34 cellular contexts compared by ENCODE assay signal in the genomic region with DNA sequence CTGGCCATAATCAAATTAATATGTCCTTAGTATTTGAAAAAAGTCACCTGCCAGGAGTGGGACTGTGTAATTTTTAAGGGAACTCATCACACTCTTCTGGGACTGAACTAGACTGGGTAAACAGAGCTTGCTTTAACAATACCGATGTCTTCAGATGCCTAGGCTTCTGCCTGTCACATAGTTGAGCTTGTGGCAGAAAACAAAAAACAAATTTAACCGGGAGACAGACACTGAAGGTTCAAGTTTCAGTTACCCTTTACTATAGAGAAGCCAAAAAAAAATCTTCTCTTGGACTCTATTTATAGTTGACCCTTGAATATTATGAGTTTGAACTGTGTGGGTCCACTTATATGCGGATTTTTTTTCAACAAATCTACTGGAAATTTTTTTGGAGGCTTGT. TPM values are rescaled to one million over a fixed set of nuclear protein-coding genes. Genes with fewer than 3 reads are reported as not detected.
DNase-seq lines count a peak whose midpoint lies in the region; ATAC-seq, FAIRE-seq and TF ChIP-seq lines count a peak whose summit lies in the region.
"Had no signal": no experiment of that assay in that cellular context is flagged by ENCODE, and none has a peak within 500 bp of the region (broad histone marks: within the 10 kb centered on the region; RNA-seq: fewer than 3 reads in every experiment).

No MANE protein-coding gene starts in this region.

- H3K4me3 ChIP-seq in skeletal muscle tissue (ENCODE audit: low read length in 3 of 3) = no peak overlapping the region
- H3K4me3 ChIP-seq: esophagus muscularis mucosa, heart left ventricle, left ventricle myocardium inferior, smooth muscle cell, stomach, uterus had no signal

- no peak for TF ChIP-seq POLR2A in GM12891 (IDR thresholded peaks at IDR 0.05; ENCODE audit: low read depth, low read length)

- H3K9me3 ChIP-seq in skeletal muscle tissue (ENCODE audit: control insufficient read depth in 3 of 3, low read length in 3 of 3) = no peaks in the 10 kb centered on the region
- H3K9me3 ChIP-seq: esophagus muscularis mucosa, heart left ventricle, left ventricle myocardium inferior, stomach, uterus had no signal

- peak overlapping the region in 2 of 3 donors; percentile 34 to 50 for H3K9ac ChIP-seq in skeletal muscle tissue (ENCODE audit: low read depth in 1 of 3, low read length in 3 of 3)
- H3K9ac ChIP-seq: parathyroid adenoma had no signal

- no peaks in the 10 kb centered on the region for H3K9me3 Mint-ChIP-seq in activated CD8-positive, alpha-beta memory T cell treated with anti-CD3 and anti-CD28 coated beads, Interleukin-2, amount 10 ng/mL, durations not matched to agents 7 days and 5 days (ENCODE audit: low read depth)
- H3K9me3 Mint-ChIP-seq in activated naive CD8-positive, alpha-beta T cell (ENCODE audit: low read depth) = no peaks in the 10 kb centered on the region

- ATAC-seq in activated CD8-positive, alpha-beta memory T cell treated with anti-CD3 and anti-CD28 coated beads, Interleukin-2, amount 10 ng/mL, durations not matched to agents 7 days and 5 days = no peak
- no peak for ATAC-seq in HG03097 (IDR thresholded peaks at IDR 0.05; ENCODE audit: low FRiP score, unreplicated experiment)
- ATAC-seq: HCT116 had no signal

- H3K4me3 Mint-ChIP-seq in activated CD8-positive, alpha-beta memory T cell treated with anti-CD3 and anti-CD28 coated beads, Interleukin-2, amount 10 ng/mL, durations not matched to agents 7 days and 5 days = no peak overlapping the region
- H3K4me3 Mint-ChIP-seq in activated naive CD8-positive, alpha-beta T cell = peak overlapping the region; percentile 27

- H3K27me3 ChIP-seq in skeletal muscle tissue (ENCODE audit: control insufficient read depth in 3 of 3, insufficient read depth in 3 of 3, low read length in 3 of 3) = no peaks in the 10 kb centered on the region
- H3K27me3 ChIP-seq: esophagus muscularis mucosa, heart left ventricle, stomach, uterus had no signal

- H3K36me3 Mint-ChIP-seq in activated CD8-positive, alpha-beta memory T cell treated with anti-CD3 and anti-CD28 coated beads, Interleukin-2, amount 10 ng/mL, durations not matched to agents 7 days and 5 days = peaks cover 38% of the 10 kb centered on the region
- peaks cover 4% of the 10 kb centered on the region for H3K36me3 Mint-ChIP-seq in activated naive CD8-positive, alpha-beta T cell

- no peak for DNase-seq in activated CD8-positive, alpha-beta memory T cell treated with anti-CD3 and anti-CD28 coated beads, Interleukin-2, amount 10 ng/mL, durations not matched to agents 7 days and 5 days
- no peak for DNase-seq in activated CD8-positive, alpha-beta memory T cell treated with anti-CD3 and anti-CD28 coated beads, Interleukin-2, amount 50 U/mL, for 4 hours
- DNase-seq in GM12891 (ENCODE audit: insufficient read length, low spot score) (no peak), anterior cingulate cortex (lab: John Stamatoyannopoulos, UW) (no peak), OCI-M1 (lab: John Stamatoyannopoulos, UW) (no peak)
- DNase-seq: activated CD4-positive, alpha-beta T cell treated with anti-CD3 and anti-CD28 coated beads for 48 hours; dermis blood vessel endothelial cell; DMS 273 treated with DMSO at 0.1 percent for 48 hours; foreskin fibroblast; heart left ventricle; islet precursor cell; Kasumi-1; left ventricle myocardium inferior; mesendoderm; MV-4-11; NCI-H1436 treated with DMSO at 0.1 percent for 48 hours; NCI-H2081 treated with DMSO at 0.1 percent for 48 hours; NCI-H2227 treated with DMSO at 0.1 percent for 48 hours; NCI-H69; SIG-M5; stomach; T-helper 9 cell; uterus had no signal

- FAIRE-seq in GM12891 (lab: Jason Lieb, UNC) = peak; percentile 26
- FAIRE-seq: A204.1, endometrium, RCC 7860 had no signal

- peaks cover 43% of the 10 kb centered on the region for H3K4me1 Mint-ChIP-seq in activated CD8-positive, alpha-beta memory T cell treated with anti-CD3 and anti-CD28 coated beads, Interleukin-2, amount 10 ng/mL, durations not matched to agents 7 days and 5 days
- H3K4me1 Mint-ChIP-seq in activated naive CD8-positive, alpha-beta T cell (ENCODE audit: low read depth) = peaks cover 88% of the 10 kb centered on the region

- H3K27me3 Mint-ChIP-seq in activated CD8-positive, alpha-beta memory T cell treated with anti-CD3 and anti-CD28 coated beads, Interleukin-2, amount 10 ng/mL, durations not matched to agents 7 days and 5 days = no peaks in the 10 kb centered on the region
- no peaks in the 10 kb centered on the region for H3K27me3 Mint-ChIP-seq in activated naive CD8-positive, alpha-beta T cell

- peak overlapping the region; percentile 56 for H3K27ac ChIP-seq in skeletal muscle tissue (ENCODE audit: low read depth, low read length)
- H3K27ac ChIP-seq: esophagus muscularis mucosa, heart left ventricle, left ventricle myocardium inferior, parathyroid adenoma, stomach, uterus, VCaP had no signal

- CTCF ChIA-PET in activated CD8-positive, alpha-beta memory T cell treated with anti-CD3 and anti-CD28 coated beads, Interleukin-2, amount 10 ng/mL, durations not matched to agents 7 days and 5 days (lab: Charles Lee) = interaction anchor here (1.0 to 1.4 kb wide), 2 partner anchors 10 to 258 kb away, joined by 3 to 4 read pairs; no protein-coding TSS in a partner anchor

- H3K36me3 ChIP-seq in skeletal muscle tissue (ENCODE audit: control insufficient read depth in 3 of 3, insufficient read depth in 3 of 3, low read length in 3 of 3) = no peaks in the 10 kb centered on the region
- H3K36me3 ChIP-seq: uterus had no signal

- peak overlapping the region; percentile 19 for H3K27ac Mint-ChIP-seq in activated CD8-positive, alpha-beta memory T cell treated with anti-CD3 and anti-CD28 coated beads, Interleukin-2, amount 10 ng/mL, durations not matched to agents 7 days and 5 days
- peak overlapping the region; percentile 91 for H3K27ac Mint-ChIP-seq in activated naive CD8-positive, alpha-beta T cell

- H3K4me1 ChIP-seq in skeletal muscle tissue (ENCODE audit: control insufficient read depth in 3 of 3, insufficient read depth in 3 of 3, low read length in 3 of 3) = peaks cover 17 to 28% (median 23%) of the 10 kb centered on the region in 3 donors
- H3K4me1 ChIP-seq: uterus had no signal

TF ChIP-seq in GM12891, 5 proteins besides CTCF, POLR2A, EP300 and RAD21:
- TF ChIP-seq SPI1 (IDR thresholded peaks at IDR 0.05; ENCODE audit: low read depth, low read length) (no peak), TAF1 (IDR thresholded peaks at IDR 0.05; ENCODE audit: low read depth, low read length) (no peak), PAX5 (IDR thresholded peaks at IDR 0.05; ENCODE audit: insufficient read depth, low read length, severe bottlenecking) (no peak), POLR2AphosphoS5 (IDR thresholded peaks at IDR 0.05; ENCODE audit: low read depth, low read length) (no peak), POU2F2 (IDR thresholded peaks at IDR 0.05; ENCODE audit: low read depth, low read length) (no peak)

RNA-seq across cellular contexts. Expression of a gene that starts 10.8 kb away (rescaled TPM):
- 10 to 100 TPM; 72.0 to 91.8 TPM for total RNA-seq in activated CD8-positive, alpha-beta memory T cell treated with anti-CD3 and anti-CD28 coated beads, Interleukin-2, amount 10 ng/mL, durations not matched to agents 7 days and 5 days
- polyA plus RNA-seq in GM12891 (2012; ENCODE audit: low read depth, missing spikeins) = 17.4 TPM
- 42.8 TPM for total RNA-seq in skeletal muscle tissue

RNA-seq across cellular contexts. Expression of a gene that starts 51.4 kb away (rescaled TPM):
- total RNA-seq in activated CD8-positive, alpha-beta memory T cell treated with anti-CD3 and anti-CD28 coated beads, Interleukin-2, amount 10 ng/mL, durations not matched to agents 7 days and 5 days = 1 to 10 TPM in 1 of 2 experiments, not detected in 1; 9.3 TPM
- 0.86 TPM for polyA plus RNA-seq in GM12891 (2012; ENCODE audit: low read depth, missing spikeins)
- 20.4 TPM for total RNA-seq in skeletal muscle tissue
